ENCODE assay signal across 10 cellular contexts in the genomic region with DNA sequence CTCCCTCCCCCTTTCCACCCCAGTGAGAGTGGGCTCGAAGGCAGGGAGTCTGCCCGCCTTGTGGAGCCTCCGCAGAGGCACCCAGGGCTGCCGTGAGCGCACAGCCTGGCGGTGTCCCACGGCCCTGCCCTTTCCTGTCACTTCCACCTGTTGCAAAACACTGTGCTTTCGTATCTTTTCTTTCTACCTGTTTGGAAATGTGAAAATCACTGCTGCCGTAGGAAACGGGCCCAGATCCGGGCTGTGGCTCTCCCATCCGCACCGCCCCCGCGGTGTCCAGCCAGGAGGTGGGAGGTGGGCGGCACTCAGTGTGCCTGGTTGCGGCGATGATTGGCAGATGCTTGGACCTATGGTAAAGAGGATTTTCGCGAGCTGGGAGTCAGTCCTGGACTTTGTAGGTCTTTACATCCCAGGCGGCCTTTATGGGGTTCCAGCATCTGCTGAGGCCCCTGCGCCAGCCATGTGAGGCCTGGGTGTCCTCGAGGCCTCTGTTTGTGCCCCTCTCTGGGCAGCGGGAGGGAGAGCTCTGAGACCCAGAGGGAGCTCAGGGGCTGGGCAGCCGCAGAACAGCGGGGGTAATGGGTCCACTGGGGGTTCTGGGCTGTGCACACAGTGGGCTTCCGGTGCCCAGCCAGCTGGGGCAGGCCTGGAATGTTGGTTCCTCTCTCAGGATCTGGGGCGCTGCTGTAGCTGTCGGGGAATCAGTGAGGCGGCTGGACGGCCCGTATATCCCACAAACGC. TPM values are rescaled to one million over a fixed set of nuclear protein-coding genes. Genes with fewer than 3 reads are reported as not detected.
DNase-seq lines count a peak whose midpoint lies in the region; ATAC-seq and TF ChIP-seq lines count a peak whose summit lies in the region.
"Had no signal": no experiment of that assay in that cellular context is flagged by ENCODE, and none has a peak within 500 bp of the region (broad histone marks: within the 10 kb centered on the region; RNA-seq: fewer than 3 reads in every experiment).

No MANE protein-coding gene starts in this region.

- H3K27ac Mint-ChIP-seq in activated T-helper 2 cell treated with anti-CD3 and anti-CD28 coated beads, Interferon-gamma antibody, Interleukin-2, Interleukin-4, amounts not matched to agents 10 μg/mL and 5 μg/mL and 100 μg/mL, durations not matched to agents 14 hours and 24 hours and 36 hours = no peak overlapping the region
- no peak overlapping the region for H3K27ac Mint-ChIP-seq in CD8-positive, alpha-beta T cell

- H3K27ac ChIP-seq in right cardiac atrium (ENCODE audit: low read length) = no peak overlapping the region
- peak overlapping the region; percentile 94 to 98 (median 96) for H3K27ac ChIP-seq in gastrocnemius medialis
- no peak overlapping the region for H3K27ac ChIP-seq in CD8-positive, alpha-beta T cell (ENCODE audit: low read depth, low read length)

- ATAC-seq in right cardiac atrium (no peak), gastrocnemius medialis (no peak), HG02981 (IDR thresholded peaks at IDR 0.05; ENCODE audit: unreplicated experiment) (no peak)
- no peak for ATAC-seq in CD8-positive, alpha-beta T cell

- in situ Hi-C loops in gastrocnemius medialis (cut with MboI; ENCODE audit: low sequenced_read_pairs in 4 of 4) = no loop called here

- H3K4me1 Mint-ChIP-seq in activated T-helper 2 cell treated with anti-CD3 and anti-CD28 coated beads, Interferon-gamma antibody, Interleukin-2, Interleukin-4, amounts not matched to agents 10 μg/mL and 5 μg/mL and 100 μg/mL, durations not matched to agents 14 hours and 24 hours and 36 hours (ENCODE audit: low read depth) = peaks cover 18% of the 10 kb centered on the region
- H3K4me1 Mint-ChIP-seq in CD8-positive, alpha-beta T cell (ENCODE audit: low read depth) = peaks cover 42% of the 10 kb centered on the region

- no peaks in the 10 kb centered on the region for H3K36me3 ChIP-seq in gastrocnemius medialis
- H3K36me3 ChIP-seq in CD8-positive, alpha-beta T cell (ENCODE audit: insufficient read depth, low read length) = peaks cover 3% of the 10 kb centered on the region

- H3K4me3 Mint-ChIP-seq in activated T-helper 2 cell treated with anti-CD3 and anti-CD28 coated beads, Interferon-gamma antibody, Interleukin-2, Interleukin-4, amounts not matched to agents 10 μg/mL and 5 μg/mL and 100 μg/mL, durations not matched to agents 14 hours and 24 hours and 36 hours (ENCODE audit: low read depth) = peak overlapping the region; percentile 26
- no peak overlapping the region for H3K4me3 Mint-ChIP-seq in CD8-positive, alpha-beta T cell

- POLR2A ChIA-PET in CD8-positive, alpha-beta T cell (lab: Charles Lee) = interaction anchor here (0.6 kb wide), 1 partner anchor 18 kb away, joined by 3 read pairs; no protein-coding TSS in a partner anchor

- DNase-seq in NCI-H2227 (lab: John Stamatoyannopoulos, UW; ENCODE audit: unreplicated experiment) (peak; percentile 30), NCI-H2227 treated with DMSO at 0.1 percent for 48 hours (lab: John Stamatoyannopoulos, UW) (no peak), right cardiac atrium (peak; percentile 41 to 75 (median 74)), gastrocnemius medialis (peak in 1 of 2 donors; percentile 46), NCI-H1694 (lab: John Stamatoyannopoulos, UW) (no peak)
- DNase-seq in activated T-helper 2 cell treated with anti-CD3 and anti-CD28 coated beads, Interferon-gamma antibody, Interleukin-2, Interleukin-4, amounts not matched to agents 10 μg/mL and 5 μg/mL and 100 μg/mL, durations not matched to agents 14 hours and 24 hours and 36 hours (ENCODE audit: low spot score) = no peak
- no peak for DNase-seq in CD8-positive, alpha-beta T cell
- DNase-seq: activated CD4-positive, CD25-positive, alpha-beta regulatory T cell; amniotic stem cell had no signal

- CTCF ChIA-PET in CD8-positive, alpha-beta T cell (lab: Charles Lee) = interaction anchor here (1.2 to 2.0 kb wide), 3 partner anchors 11 to 98 kb away, joined by 3 to 9 read pairs (median 4); no protein-coding TSS in a partner anchor

- TF ChIP-seq POLR2A in gastrocnemius medialis (IDR thresholded peaks at IDR 0.05) = no peak

- WGBS in right cardiac atrium = 73% methylated on average over 33 of the region's 33 CpGs

- TF ChIP-seq CTCF in gastrocnemius medialis (IDR thresholded peaks at IDR 0.05 in 4 of 5, conservative IDR thresholded peaks at IDR 0.05 in 1 of 5) = no peak
- TF ChIP-seq CTCF in CD8-positive, alpha-beta T cell (IDR thresholded peaks at IDR 0.05) = no peak

- no peaks in the 10 kb centered on the region for H3K9me3 ChIP-seq in right cardiac atrium (ENCODE audit: control insufficient read depth, low read length)
- no peaks in the 10 kb centered on the region for H3K9me3 ChIP-seq in gastrocnemius medialis
- no peaks in the 10 kb centered on the region for H3K9me3 ChIP-seq in CD8-positive, alpha-beta T cell (ENCODE audit: low read length)

- no peaks in the 10 kb centered on the region for H3K27me3 Mint-ChIP-seq in activated T-helper 2 cell treated with anti-CD3 and anti-CD28 coated beads, Interferon-gamma antibody, Interleukin-2, Interleukin-4, amounts not matched to agents 10 μg/mL and 5 μg/mL and 100 μg/mL, durations not matched to agents 14 hours and 24 hours and 36 hours (ENCODE audit: low read depth)
- H3K27me3 Mint-ChIP-seq in CD8-positive, alpha-beta T cell (ENCODE audit: low read depth) = no peaks in the 10 kb centered on the region

- H3K4me1 ChIP-seq in right cardiac atrium (ENCODE audit: control insufficient read depth, insufficient read depth, low read length) (peaks cover 28% of the 10 kb centered on the region), gastrocnemius medialis (peaks cover 76 to 88% of the 10 kb centered on the region in 2 donors)
- peaks cover 38% of the 10 kb centered on the region for H3K4me1 ChIP-seq in CD8-positive, alpha-beta T cell (ENCODE audit: insufficient read depth, low read length)

- intact Hi-C loops in activated T-helper 2 cell treated with anti-CD3 and anti-CD28 coated beads, Interferon-gamma antibody, Interleukin-2, Interleukin-4, amounts not matched to agents 10 μg/mL and 5 μg/mL and 100 μg/mL, durations not matched to agents 14 hours and 24 hours and 36 hours (cut with micrococcal nuclease) = no loop called here
- intact Hi-C loops in right cardiac atrium (cut with DNase I) = no loop called here
- intact Hi-C loops in gastrocnemius medialis (cut with DNase I; ENCODE audit: low total_unique reads) = loop anchor here (10.0 kb wide), 1 partner anchor 637 kb away; the partner anchor contains the start of gene BSG
- intact Hi-C loops in CD8-positive, alpha-beta T cell (cut with DNase I, micrococcal nuclease) = no loop called here

- no peaks in the 10 kb centered on the region for H3K9me3 Mint-ChIP-seq in activated T-helper 2 cell treated with anti-CD3 and anti-CD28 coated beads, Interferon-gamma antibody, Interleukin-2, Interleukin-4, amounts not matched to agents 10 μg/mL and 5 μg/mL and 100 μg/mL, durations not matched to agents 14 hours and 24 hours and 36 hours
- H3K9me3 Mint-ChIP-seq in CD8-positive, alpha-beta T cell = no peaks in the 10 kb centered on the region

- peaks cover 44% of the 10 kb centered on the region for H3K36me3 Mint-ChIP-seq in activated T-helper 2 cell treated with anti-CD3 and anti-CD28 coated beads, Interferon-gamma antibody, Interleukin-2, Interleukin-4, amounts not matched to agents 10 μg/mL and 5 μg/mL and 100 μg/mL, durations not matched to agents 14 hours and 24 hours and 36 hours (ENCODE audit: low read depth)
- H3K36me3 Mint-ChIP-seq in CD8-positive, alpha-beta T cell = peaks cover 35% of the 10 kb centered on the region

- no peak overlapping the region for H3K4me3 ChIP-seq in right cardiac atrium (ENCODE audit: low read length)
- H3K4me3 ChIP-seq in gastrocnemius medialis = no peak overlapping the region
- H3K4me3 ChIP-seq in CD8-positive, alpha-beta T cell (ENCODE audit: low read depth, low read length) = no peak overlapping the region

- no peaks in the 10 kb centered on the region for H3K27me3 ChIP-seq in right cardiac atrium (ENCODE audit: control insufficient read depth, insufficient read depth)
- no peaks in the 10 kb centered on the region for H3K27me3 ChIP-seq in gastrocnemius medialis
- no peaks in the 10 kb centered on the region for H3K27me3 ChIP-seq in CD8-positive, alpha-beta T cell (ENCODE audit: insufficient read depth, low read length)

RNA-seq across cellular contexts. Expression of gene STK11, which starts 6.1 kb away (rescaled TPM):
- total RNA-seq in activated T-helper 2 cell treated with anti-CD3 and anti-CD28 coated beads, Interferon-gamma antibody, Interleukin-2, Interleukin-4, amounts not matched to agents 10 μg/mL and 5 μg/mL and 100 μg/mL, durations not matched to agents 14 hours and 24 hours and 36 hours = 65.7 and 71.1 TPM in 2 replicates
- total RNA-seq in right cardiac atrium (10 to 100 TPM; 56.9 to 62.0 (median 57.7) TPM), gastrocnemius medialis (100 to 1,000 TPM in 3 of 4 donors, 10 to 100 TPM in 1; 91.5 to 194 (median 149) TPM)
- 64.5 TPM for polyA plus RNA-seq in right cardiac atrium
- 10 to 100 TPM; 38.0 to 43.4 TPM for total RNA-seq in CD8-positive, alpha-beta T cell

RNA-seq across cellular contexts. Expression of gene CBARP, which starts 26.1 kb away (rescaled TPM):
- 3.5 and 3.7 TPM in 2 replicates for total RNA-seq in activated T-helper 2 cell treated with anti-CD3 and anti-CD28 coated beads, Interferon-gamma antibody, Interleukin-2, Interleukin-4, amounts not matched to agents 10 μg/mL and 5 μg/mL and 100 μg/mL, durations not matched to agents 14 hours and 24 hours and 36 hours
- total RNA-seq in right cardiac atrium (1 to 10 TPM in 3 of 4 donors, under 1 TPM in 1; 0.89 to 2.2 (median 1.5) TPM), gastrocnemius medialis (1 to 10 TPM in 1 of 4 donors, under 1 TPM in 3; 0.10 to 1.3 (median 0.53) TPM)
- 0.97 TPM for polyA plus RNA-seq in right cardiac atrium
- under 1 TPM; 0.49 to 0.67 TPM for total RNA-seq in CD8-positive, alpha-beta T cell

RNA-seq across cellular contexts. Expression of gene ATP5F1D, which starts 29.9 kb away (rescaled TPM):
- total RNA-seq in activated T-helper 2 cell treated with anti-CD3 and anti-CD28 coated beads, Interferon-gamma antibody, Interleukin-2, Interleukin-4, amounts not matched to agents 10 μg/mL and 5 μg/mL and 100 μg/mL, durations not matched to agents 14 hours and 24 hours and 36 hours = 233 and 240 TPM in 2 replicates
- total RNA-seq in right cardiac atrium = 100 to 1,000 TPM; 490 to 706 (median 622) TPM
- 660 TPM for polyA plus RNA-seq in right cardiac atrium
- 100 to 1,000 TPM; 189 to 442 (median 273) TPM for total RNA-seq in gastrocnemius medialis
- total RNA-seq in CD8-positive, alpha-beta T cell = 10 to 100 TPM; 86.2 to 96.3 TPM

RNA-seq across cellular contexts. Expression of gene MIDN, which starts 36.7 kb away (rescaled TPM):
- 84.7 and 85.4 TPM in 2 replicates for total RNA-seq in activated T-helper 2 cell treated with anti-CD3 and anti-CD28 coated beads, Interferon-gamma antibody, Interleukin-2, Interleukin-4, amounts not matched to agents 10 μg/mL and 5 μg/mL and 100 μg/mL, durations not matched to agents 14 hours and 24 hours and 36 hours
- total RNA-seq in right cardiac atrium (100 to 1,000 TPM in 1 of 4 donors, 10 to 100 TPM in 3; 50.2 to 123 (median 62.4) TPM), gastrocnemius medialis (100 to 1,000 TPM in 2 of 4 donors, 10 to 100 TPM in 2; 34.9 to 117 (median 86.3) TPM)
- 45.6 TPM for polyA plus RNA-seq in right cardiac atrium
- 100 to 1,000 TPM; 305 to 314 TPM for total RNA-seq in CD8-positive, alpha-beta T cell

RNA-seq across cellular contexts. Expression of gene SBNO2, which starts 37.6 kb away (rescaled TPM):
- total RNA-seq in activated T-helper 2 cell treated with anti-CD3 and anti-CD28 coated beads, Interferon-gamma antibody, Interleukin-2, Interleukin-4, amounts not matched to agents 10 μg/mL and 5 μg/mL and 100 μg/mL, durations not matched to agents 14 hours and 24 hours and 36 hours = 82.8 and 87.0 TPM in 2 replicates
- 10 to 100 TPM; 18.0 to 44.5 (median 20.5) TPM for total RNA-seq in right cardiac atrium
- polyA plus RNA-seq in right cardiac atrium = 13.4 TPM
- 10 to 100 TPM; 22.2 to 49.8 (median 30.9) TPM for total RNA-seq in gastrocnemius medialis
- 100 to 1,000 TPM; 123 to 134 TPM for total RNA-seq in CD8-positive, alpha-beta T cell

Comparison
In these comparisons a context has a peak if more than half of its experiments do, and no peak if none do; other contexts are left out.
1. DNase-seq: peak in NCI-H2227 (single experiment) and right cardiac atrium (3 of 3); none in NCI-H2227 treated with DMSO at 0.1 percent for 48 hours (single experiment), activated T-helper 2 cell treated with anti-CD3 and anti-CD28 coated beads, Interferon-gamma antibody, Interleukin-2, Interleukin-4, amounts not matched to agents 10 μg/mL and 5 μg/mL and 100 μg/mL, durations not matched to agents 14 hours and 24 hours and 36 hours (single experiment), NCI-H1694 (single experiment) and CD8-positive, alpha-beta T cell (0 of 7).
2. H3K27ac ChIP-seq: peak in gastrocnemius medialis (4 of 4); none in right cardiac atrium (single experiment) and CD8-positive, alpha-beta T cell (single experiment).